Comparison of ENCODE assay signal across 7 cellular contexts in genomic region chr3:129824926-129825541, GRCh38.
A peak's percentile ranks its signal among the peaks of the same experiment; 100 is the strongest.
DNase-seq lines count a peak whose midpoint lies in the region; ATAC-seq, FAIRE-seq and TF ChIP-seq lines count a peak whose summit lies in the region.

No MANE protein-coding gene starts in this region.

- TF ChIP-seq CTCF in HL-60 (IDR thresholded peaks at IDR 0.05; ENCODE audit: insufficient read depth, low read length): peak; percentile 31
- TF ChIP-seq CTCF in psoas muscle (IDR thresholded peaks at IDR 0.05): peak; percentile 72

- H3K9me3 ChIP-seq in psoas muscle: no peaks in the 10 kb centered on the region

- H3K27ac ChIP-seq in HL-60 (replicated peaks) (no peak overlapping the region), psoas muscle (no peak overlapping the region)

- ATAC-seq in psoas muscle (peak in 3 of 4 donors; percentile 56 to 72 (median 70)), GM19452 (IDR thresholded peaks at IDR 0.05; ENCODE audit: unreplicated experiment) (no peak)

- DNase-seq in GM03348 (ENCODE audit: low spot score): peak; percentile 61
- DNase-seq in HL-60 (ENCODE audit: low read depth in 1 of 2, low spot score in 1 of 2): peak; percentile 29 to 55
- peak; percentile 57 for DNase-seq in NOMO-1 treated with DMSO at 0.1 percent for 48 hours (lab: John Stamatoyannopoulos, UW; ENCODE audit: unreplicated experiment)
- peak; percentile 8 for DNase-seq in activated T-cell treated with anti-CD3 and anti-CD28 coated beads for 48 hours (ENCODE audit: low read depth)
- DNase-seq in frontal cortex (ENCODE audit: low spot score in 2 of 2): no peak
- DNase-seq in psoas muscle: no peak

- H3K4me3 ChIP-seq in HL-60 (replicated peaks; ENCODE audit: insufficient read depth, low read length) (no peak overlapping the region), psoas muscle (no peak overlapping the region)

- intact Hi-C loops in psoas muscle (cut with DNase I): loop anchor here (1.0 to 5.0 kb wide), 5 partner anchors 112 to 333 kb away; no protein-coding TSS in a partner anchor

- FAIRE-seq in frontal cortex (lab: Jason Lieb, UNC): peak; percentile 23

- H3K36me3 ChIP-seq in psoas muscle (ENCODE audit: insufficient read depth in 1 of 2, low read depth in 1 of 2): peaks cover 0 to 20% of the 10 kb centered on the region in 2 donors

- H3K27me3 ChIP-seq in HL-60 (ENCODE audit: insufficient read depth, poor library complexity, severe bottlenecking) (no peaks in the 10 kb centered on the region), psoas muscle (ENCODE audit: insufficient read depth in 3 of 3, low read length in 2 of 3) (no peaks in the 10 kb centered on the region)

- H3K4me1 ChIP-seq in psoas muscle: peaks cover 34% of the 10 kb centered on the region

- 51 to 61% (median 56%) methylated on average over 3 of the region's 3 CpGs for WGBS in psoas muscle, 3 donors

Comparison
In these comparisons a context has a peak if more than half of its experiments do, and no peak if none do; other contexts are left out.
1. DNase-seq: peak in GM03348 (single experiment), HL-60 (2 of 2), NOMO-1 treated with DMSO at 0.1 percent for 48 hours (single experiment) and activated T-cell treated with anti-CD3 and anti-CD28 coated beads for 48 hours (single experiment); none in frontal cortex (0 of 2) and psoas muscle (0 of 2).